ENCODE assay signal across 30 cellular contexts in genomic region chr12:26372856-26373255, GRCh38.
"Had no signal": no experiment of that assay in that cellular context is flagged by ENCODE, and none has a peak within 500 bp of the region (broad histone marks: within the 10 kb centered on the region; RNA-seq: fewer than 3 reads in every experiment).

No MANE protein-coding gene starts in this region.

- H3K27ac ChIP-seq: ascending aorta, VCaP had no signal

- H3K9me3 ChIP-seq: ascending aorta had no signal

- H3K36me3 Mint-ChIP-seq: brain had no signal

- H3K4me3 Mint-ChIP-seq: activated B cell treated with CpG ODN at 0.5 μM for 24 hours; activated CD4-positive, alpha-beta memory T cell treated with anti-CD3 and anti-CD28 coated beads for 36 hours; activated CD4-positive, alpha-beta T cell treated with anti-CD3 and anti-CD28 coated beads, Interleukin-2, amount 10 ng/mL, durations not matched to agents 24 days and 14 days; activated CD8-positive, alpha-beta T cell treated with anti-CD3 and anti-CD28 coated beads for 36 hours; activated naive CD4-positive, alpha-beta T cell treated with anti-CD3 and anti-CD28 coated beads, Interleukin-2, amount 10 ng/mL, durations not matched to agents 7 days and 5 days; activated naive CD4-positive, alpha-beta T cell treated with anti-CD3 and anti-CD28 coated beads, Interleukin-2, amount 50 U/mL, for 24 hours; activated naive CD8-positive, alpha-beta T cell; activated naive CD8-positive, alpha-beta T cell treated with anti-CD3 and anti-CD28 coated beads, Interleukin-2, amount 10 ng/mL, durations not matched to agents 7 days and 5 days; activated naive CD8-positive, alpha-beta T cell treated with anti-CD3 and anti-CD28 coated beads, Interleukin-2, amount 50 U/mL, for 24 hours; activated T-cell treated with anti-CD3 and anti-CD28 coated beads, Interleukin-2, amount 50 U/mL, for 24 hours; brain; T-cell; T-helper 2 cell treated with Interferon-gamma antibody and Interleukin-4, amounts not matched to agents 5 μg/mL and 100 μg/mL, for 36 hours had no signal

- H3K9me3 Mint-ChIP-seq: activated CD4-positive, alpha-beta memory T cell treated with anti-CD3 and anti-CD28 coated beads for 36 hours; activated CD4-positive, alpha-beta T cell treated with anti-CD3 and anti-CD28 coated beads, Interleukin-2, amount 10 ng/mL, durations not matched to agents 24 days and 14 days; activated CD8-positive, alpha-beta T cell treated with anti-CD3 and anti-CD28 coated beads for 36 hours; activated naive CD4-positive, alpha-beta T cell treated with anti-CD3 and anti-CD28 coated beads, Interleukin-2, amount 10 ng/mL, durations not matched to agents 7 days and 5 days; activated naive CD4-positive, alpha-beta T cell treated with anti-CD3 and anti-CD28 coated beads, Interleukin-2, amount 50 U/mL, for 24 hours; activated naive CD8-positive, alpha-beta T cell treated with anti-CD3 and anti-CD28 coated beads, Interleukin-2, amount 10 ng/mL, durations not matched to agents 7 days and 5 days; activated naive CD8-positive, alpha-beta T cell treated with anti-CD3 and anti-CD28 coated beads, Interleukin-2, amount 50 U/mL, for 24 hours; activated T-cell treated with anti-CD3 and anti-CD28 coated beads, Interleukin-2, amount 50 U/mL, for 24 hours; activated T-helper 2 cell treated with anti-CD3 and anti-CD28 coated beads, Interferon-gamma antibody, Interleukin-2, Interleukin-4, amounts not matched to agents 10 μg/mL and 5 μg/mL and 100 μg/mL, durations not matched to agents 14 hours and 24 hours and 36 hours; brain; T-cell; T-helper 2 cell treated with Interferon-gamma antibody and Interleukin-4, amounts not matched to agents 5 μg/mL and 100 μg/mL, for 36 hours had no signal

- H3K27me3 Mint-ChIP-seq: activated B cell treated with CpG ODN at 0.5 μM for 24 hours; activated CD4-positive, alpha-beta memory T cell treated with anti-CD3 and anti-CD28 coated beads for 36 hours; activated CD4-positive, alpha-beta T cell treated with anti-CD3 and anti-CD28 coated beads, Interleukin-2, amount 10 ng/mL, durations not matched to agents 24 days and 14 days; activated CD8-positive, alpha-beta T cell treated with anti-CD3 and anti-CD28 coated beads for 36 hours; activated naive CD4-positive, alpha-beta T cell treated with anti-CD3 and anti-CD28 coated beads, Interleukin-2, amount 10 ng/mL, durations not matched to agents 7 days and 5 days; activated naive CD4-positive, alpha-beta T cell treated with anti-CD3 and anti-CD28 coated beads, Interleukin-2, amount 50 U/mL, for 24 hours; activated naive CD8-positive, alpha-beta T cell; activated naive CD8-positive, alpha-beta T cell treated with anti-CD3 and anti-CD28 coated beads, Interleukin-2, amount 10 ng/mL, durations not matched to agents 7 days and 5 days; activated naive CD8-positive, alpha-beta T cell treated with anti-CD3 and anti-CD28 coated beads, Interleukin-2, amount 50 U/mL, for 24 hours; activated T-cell treated with anti-CD3 and anti-CD28 coated beads, Interleukin-2, amount 50 U/mL, for 24 hours; T-cell had no signal

- H3K4me1 ChIP-seq: ascending aorta had no signal

- H3K4me1 Mint-ChIP-seq: activated CD4-positive, alpha-beta T cell treated with anti-CD3 and anti-CD28 coated beads, Interleukin-2, amount 10 ng/mL, durations not matched to agents 24 days and 14 days; activated naive CD4-positive, alpha-beta T cell treated with anti-CD3 and anti-CD28 coated beads, Interleukin-2, amount 10 ng/mL, durations not matched to agents 7 days and 5 days; activated naive CD4-positive, alpha-beta T cell treated with anti-CD3 and anti-CD28 coated beads, Interleukin-2, amount 50 U/mL, for 24 hours; activated naive CD8-positive, alpha-beta T cell treated with anti-CD3 and anti-CD28 coated beads, Interleukin-2, amount 50 U/mL, for 24 hours; T-cell had no signal

- H3K36me3 ChIP-seq: ascending aorta had no signal

- H3K27ac Mint-ChIP-seq: activated B cell treated with CpG ODN at 0.5 μM for 24 hours; activated CD4-positive, alpha-beta memory T cell treated with anti-CD3 and anti-CD28 coated beads for 36 hours; activated CD4-positive, alpha-beta T cell treated with anti-CD3 and anti-CD28 coated beads, Interleukin-2, amount 10 ng/mL, durations not matched to agents 24 days and 14 days; activated CD8-positive, alpha-beta T cell treated with anti-CD3 and anti-CD28 coated beads for 36 hours; activated naive CD4-positive, alpha-beta T cell treated with anti-CD3 and anti-CD28 coated beads, Interleukin-2, amount 10 ng/mL, durations not matched to agents 7 days and 5 days; activated naive CD4-positive, alpha-beta T cell treated with anti-CD3 and anti-CD28 coated beads, Interleukin-2, amount 50 U/mL, for 24 hours; activated naive CD8-positive, alpha-beta T cell; activated naive CD8-positive, alpha-beta T cell treated with anti-CD3 and anti-CD28 coated beads, Interleukin-2, amount 10 ng/mL, durations not matched to agents 7 days and 5 days; activated naive CD8-positive, alpha-beta T cell treated with anti-CD3 and anti-CD28 coated beads, Interleukin-2, amount 50 U/mL, for 24 hours; activated T-cell treated with anti-CD3 and anti-CD28 coated beads, Interleukin-2, amount 50 U/mL, for 24 hours; activated T-helper 2 cell treated with anti-CD3 and anti-CD28 coated beads, Interferon-gamma antibody, Interleukin-2, Interleukin-4, amounts not matched to agents 10 μg/mL and 5 μg/mL and 100 μg/mL, durations not matched to agents 14 hours and 24 hours and 36 hours; T-cell; T-helper 2 cell treated with Interferon-gamma antibody and Interleukin-4, amounts not matched to agents 5 μg/mL and 100 μg/mL, for 36 hours had no signal

- H3K4me3 ChIP-seq: ascending aorta had no signal

- DNase-seq: activated B cell treated with CpG ODN at 0.5 μM for 24 hours; activated CD4-positive, alpha-beta memory T cell treated with anti-CD3 and anti-CD28 coated beads for 36 hours; activated CD4-positive, alpha-beta T cell treated with anti-CD3 and anti-CD28 coated beads for 4 hours; activated CD4-positive, alpha-beta T cell treated with anti-CD3 and anti-CD28 coated beads, Interleukin-2, amount 10 ng/mL, durations not matched to agents 24 days and 14 days; activated CD4-positive, alpha-beta T cell treated with anti-CD3 and anti-CD28 coated beads, Interleukin-2, amount 50 U/mL, for 1 hour; activated CD4-positive, alpha-beta T cell treated with anti-CD3 and anti-CD28 coated beads, Interleukin-2, amount 50 U/mL, for 4 hours; activated CD4-positive, CD25-positive, alpha-beta regulatory T cell treated with anti-CD3 and anti-CD28 coated beads, Interleukin-2, amount 50 U/mL, for 72 hours; activated CD8-positive, alpha-beta memory T cell treated with anti-CD3 and anti-CD28 coated beads, Interleukin-2, amount 50 U/mL, for 48 hours; activated CD8-positive, alpha-beta T cell treated with anti-CD3 and anti-CD28 coated beads for 36 hours; activated effector memory CD4-positive, alpha-beta T cell treated with Interleukin-2 at 50 U/mL for 16 hours; activated gamma-delta T cell; activated naive CD4-positive, alpha-beta T cell treated with anti-CD3 and anti-CD28 coated beads, Interleukin-2, amount 10 ng/mL, durations not matched to agents 7 days and 5 days; activated naive CD4-positive, alpha-beta T cell treated with Interleukin-2 at 50 U/mL for 16 hours; activated naive CD8-positive, alpha-beta T cell treated with anti-CD3 and anti-CD28 coated beads, Interleukin-2, amount 10 ng/mL, durations not matched to agents 7 days and 5 days; activated naive CD8-positive, alpha-beta T cell treated with anti-CD3 and anti-CD28 coated beads, Interleukin-2, amount 50 U/mL, for 24 hours; activated T-cell treated with anti-CD3 and anti-CD28 coated beads, Interleukin-2, amount 50 U/mL, for 24 hours; activated T-cell treated with anti-CD3 and anti-CD28 coated beads, Interleukin-2, amount 50 U/mL, for 48 hours; amygdala; anterior cingulate cortex; central memory CD4-positive, alpha-beta T cell; T-cell; T-helper 2 cell; T-helper 9 cell had no signal

- H3K27me3 ChIP-seq: ascending aorta had no signal
